ENCODE assay signal across 21 cellular contexts in genomic region chr2:236828002-236828401, GRCh38.
DNase-seq lines count a peak whose midpoint lies in the region; ATAC-seq lines count a peak whose summit lies in the region.
"Had no signal": no experiment of that assay in that cellular context is flagged by ENCODE, and none has a peak within 500 bp of the region (broad histone marks: within the 10 kb centered on the region; RNA-seq: fewer than 3 reads in every experiment).

No MANE protein-coding gene starts in this region.

- peak overlapping the region; percentile 14 for H3K27ac ChIP-seq in HUES48 (ENCODE audit: low read depth, low read length)
- H3K27ac ChIP-seq: A549, SK-N-MC had no signal

- H3K27me3 ChIP-seq in HUES48 (ENCODE audit: control insufficient read depth, insufficient read depth, low read length): no peaks in the 10 kb centered on the region

- H3K9me3 ChIP-seq in HUES48 (ENCODE audit: control insufficient read depth, insufficient read depth, low read length): no peaks in the 10 kb centered on the region
- H3K9me3 ChIP-seq: A549 had no signal

- H3K36me3 ChIP-seq in HUES48 (ENCODE audit: control insufficient read depth, insufficient read depth, low read length): no peaks in the 10 kb centered on the region

- DNase-seq in COLO668 (lab: John Stamatoyannopoulos, UW; ENCODE audit: unreplicated experiment) (peak; percentile 16), iPS-NIHi11 (ENCODE audit: low spot score) (peak; percentile 68), kidney glomerular epithelial cell (lab: John Stamatoyannopoulos, UW) (no peak), NCI-H2029 treated with DMSO at 0.1 percent for 48 hours (lab: John Stamatoyannopoulos, UW) (no peak)
- no peak for DNase-seq in stimulated activated CD4-positive, alpha-beta T cell treated with anti-CD3 and anti-CD28 coated beads, Interleukin-4, amount 100 ng/mL, for 24 hours
- DNase-seq: activated CD4-positive, alpha-beta T cell treated with anti-CD3 and anti-CD28 coated beads, Interleukin-2, amount 10 ng/mL, durations not matched to agents 24 days and 14 days; activated naive CD4-positive, alpha-beta T cell treated with Interleukin-2 at 50 U/mL for 16 hours; activated T-cell treated with anti-CD3 and anti-CD28 coated beads, Interleukin-2, amount 50 U/mL, for 48 hours; CD8-positive, alpha-beta memory T cell; foreskin fibroblast; GOT3; NCI-H1694 treated with DMSO at 0.1 percent for 48 hours; NCI-H2171 treated with DMSO at 0.1 percent for 48 hours; NCI-H524 treated with DMSO at 0.1 percent for 48 hours; nucleus accumbens had no signal

- H3K4me3 ChIP-seq in HUES48 (ENCODE audit: low read depth, low read length): no peak overlapping the region
- H3K4me3 ChIP-seq: A549, SK-N-MC had no signal

- ATAC-seq in esophagus mucosa (peak; percentile 62), HG03521 (IDR thresholded peaks at IDR 0.05; ENCODE audit: unreplicated experiment) (no peak)
- ATAC-seq: A549; stimulated activated memory B cell treated with anti-CD40 and anti-IgM and Interleukin-4, amounts not matched to agents 10 μg/mL and 1 μg/mL and 100 μg/mL, for 72 hours had no signal

- no peak overlapping the region for H3K9ac ChIP-seq in HUES48 (ENCODE audit: low read depth, low read length)

- H3K4me1 ChIP-seq in HUES48 (ENCODE audit: control insufficient read depth, insufficient read depth, low read length): peaks cover 55% of the 10 kb centered on the region

Comparison
In these comparisons a context has a peak if more than half of its experiments do, and no peak if none do; other contexts are left out.
1. DNase-seq: peak in COLO668 (single experiment) and iPS-NIHi11 (single experiment); none in kidney glomerular epithelial cell (single experiment), NCI-H2029 treated with DMSO at 0.1 percent for 48 hours (single experiment) and stimulated activated CD4-positive, alpha-beta T cell treated with anti-CD3 and anti-CD28 coated beads, Interleukin-4, amount 100 ng/mL, for 24 hours (single experiment).